4 cellular contexts compared by ENCODE assay signal in the genomic region with DNA sequence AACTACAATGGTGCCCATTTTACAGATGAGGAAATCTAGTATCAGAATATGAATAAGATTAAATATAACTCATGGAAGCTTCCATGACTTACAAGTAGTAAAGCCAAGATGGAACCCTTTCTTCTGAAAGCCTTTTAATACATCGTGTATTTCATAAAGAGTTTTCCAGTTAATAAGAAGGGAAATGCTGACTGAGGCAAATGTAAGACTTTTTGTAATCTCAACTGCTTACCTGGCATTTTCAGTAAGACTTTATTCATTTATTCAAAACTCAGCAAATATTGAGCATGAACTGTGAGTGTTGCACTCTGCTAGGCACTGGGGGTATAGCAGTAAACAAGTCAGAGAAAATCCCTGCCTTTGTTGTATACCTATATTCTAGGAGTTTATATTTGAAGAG.
A peak's percentile ranks its signal among the peaks of the same experiment; 100 is the strongest.
TF ChIP-seq lines count a peak whose summit lies in the region.

No MANE protein-coding gene starts in this region.

TF ChIP-seq in HepG2, 621 proteins besides CTCF, POLR2A, EP300 and RAD21:
- TF ChIP-seq RXRA (CRISPR knock-in tag; IDR thresholded peaks at IDR 0.05) (no peak), MAFF (IDR thresholded peaks at IDR 0.05; ENCODE audit: low read depth, low read length) (peak; percentile 85), MAFK (conservative IDR thresholded peaks at IDR 0.05 in 1 of 2, IDR thresholded peaks at IDR 0.05 in 1 of 2; ENCODE audit: low read length in 2 of 2) (peak; percentile 79 to 93)

TF ChIP-seq in A549, 52 proteins besides CTCF, POLR2A, EP300 and RAD21:
- TF ChIP-seq KDM1A (IDR thresholded peaks at IDR 0.05; ENCODE audit: low read depth) = no peak
- no peak for TF ChIP-seq TFCP2L1 (CRISPR knock-in tag; IDR thresholded peaks at IDR 0.05)
- peak; percentile 83 for TF ChIP-seq MAFK (IDR thresholded peaks at IDR 0.05; ENCODE audit: partially characterized antibody)

TF ChIP-seq in IMR-90, 13 proteins besides CTCF, POLR2A, EP300 and RAD21:
- TF ChIP-seq MAFK (IDR thresholded peaks at IDR 0.05; ENCODE audit: low read depth, low read length) = peak; percentile 84
- no peak for TF ChIP-seq SMC3 (IDR thresholded peaks at IDR 0.05; ENCODE audit: low read depth, low read length)

TF ChIP-seq in K562, 482 proteins besides CTCF, POLR2A, EP300 and RAD21:
- TF ChIP-seq C11orf30 (IDR thresholded peaks at IDR 0.05; ENCODE audit: low read depth) (0 out of 2 replicates have a peak, but pooled peaks have one; percentile 31), SIN3B (IDR thresholded peaks at IDR 0.05; ENCODE audit: low read depth) (no peak), KAT7 (CRISPR knock-in tag; IDR thresholded peaks at IDR 0.05; ENCODE audit: borderline replicate concordance) (no peak), TARDBP (IDR thresholded peaks at IDR 0.05) (no peak), WHSC1 (IDR thresholded peaks at IDR 0.05; ENCODE audit: low read length) (no peak), ZNF316 (IDR thresholded peaks at IDR 0.05) (peak; percentile 72), MAFF (IDR thresholded peaks at IDR 0.05; ENCODE audit: low read length) (peak; percentile 61), MAFK (IDR thresholded peaks at IDR 0.05; ENCODE audit: low read length) (peak; percentile 64), NCOR1 (IDR thresholded peaks at IDR 0.05) (no peak)
- TF ChIP-seq, protein P1, sequence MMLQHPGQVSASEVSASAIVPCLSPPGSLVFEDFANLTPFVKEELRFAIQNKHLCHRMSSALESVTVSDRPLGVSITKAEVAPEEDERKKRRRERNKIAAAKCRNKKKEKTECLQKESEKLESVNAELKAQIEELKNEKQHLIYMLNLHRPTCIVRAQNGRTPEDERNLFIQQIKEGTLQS (IDR thresholded peaks at IDR 0.05) = no peak
- TF ChIP-seq, protein P1 (CRISPR knock-in tag; conservative IDR thresholded peaks at IDR 0.05) = no peak
- TF ChIP-seq, protein P2, sequence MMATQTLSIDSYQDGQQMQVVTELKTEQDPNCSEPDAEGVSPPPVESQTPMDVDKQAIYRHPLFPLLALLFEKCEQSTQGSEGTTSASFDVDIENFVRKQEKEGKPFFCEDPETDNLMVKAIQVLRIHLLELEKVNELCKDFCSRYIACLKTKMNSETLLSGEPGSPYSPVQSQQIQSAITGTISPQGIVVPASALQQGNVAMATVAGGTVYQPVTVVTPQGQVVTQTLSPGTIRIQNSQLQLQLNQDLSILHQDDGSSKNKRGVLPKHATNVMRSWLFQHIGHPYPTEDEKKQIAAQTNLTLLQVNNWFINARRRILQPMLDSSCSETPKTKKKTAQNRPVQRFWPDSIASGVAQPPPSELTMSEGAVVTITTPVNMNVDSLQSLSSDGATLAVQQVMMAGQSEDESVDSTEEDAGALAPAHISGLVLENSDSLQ (IDR thresholded peaks at IDR 0.05) = no peak
TF ChIP-seq in K562: peak in this region for 4.
